In genomic region chr1:211938473-211939080, GRCh38 we compare ENCODE assay signal across 9 cellular contexts.
DNase-seq lines count a peak whose midpoint lies in the region; ATAC-seq and TF ChIP-seq lines count a peak whose summit lies in the region.
"Had no signal": no experiment of that assay in that cellular context is flagged by ENCODE, and none has a peak within 500 bp of the region (broad histone marks: within the 10 kb centered on the region; RNA-seq: fewer than 3 reads in every experiment).

No MANE protein-coding gene starts in this region.

- no peaks in the 10 kb centered on the region for H3K9me3 ChIP-seq in CD4-positive, CD25-positive, alpha-beta regulatory T cell (ENCODE audit: control insufficient read depth in 2 of 2, low read length in 2 of 2)
- H3K9me3 ChIP-seq in T-helper 17 cell (ENCODE audit: control insufficient read depth, low read length, poor library complexity, severe bottlenecking) = no peaks in the 10 kb centered on the region
- H3K9me3 ChIP-seq in liver (ENCODE audit: control insufficient read depth in 4 of 4, low read length in 3 of 4) = no peaks in the 10 kb centered on the region

- H3K36me3 ChIP-seq in CD4-positive, CD25-positive, alpha-beta regulatory T cell (ENCODE audit: control insufficient read depth, insufficient read depth, low read length) = peaks cover 5% of the 10 kb centered on the region
- H3K36me3 ChIP-seq in liver (ENCODE audit: control insufficient read depth in 4 of 4, insufficient read depth in 3 of 4, low read depth in 1 of 4, low read length in 3 of 4) = peaks cover 0 to 5% (median 5%) of the 10 kb centered on the region in 4 donors

- peaks cover 13% of the 10 kb centered on the region for H3K36me3 Mint-ChIP-seq in CD4-positive, CD25-positive, alpha-beta regulatory T cell
- H3K36me3 Mint-ChIP-seq in T-helper 17 cell (ENCODE audit: low read depth) = no peaks in the 10 kb centered on the region
- peaks cover 4 to 16% of the 10 kb centered on the region in 2 donors for H3K36me3 Mint-ChIP-seq in activated naive CD4-positive, alpha-beta T cell treated with anti-CD3 and anti-CD28 coated beads, Interleukin-2, amount 50 U/mL, for 72 hours

- no peaks in the 10 kb centered on the region for H3K27me3 ChIP-seq in CD4-positive, CD25-positive, alpha-beta regulatory T cell (ENCODE audit: control insufficient read depth, insufficient read depth, low read length)
- H3K27me3 ChIP-seq in liver (ENCODE audit: control insufficient read depth in 4 of 4, insufficient read depth in 4 of 4, low read length in 3 of 4) (no peaks in the 10 kb centered on the region), dorsolateral prefrontal cortex (no peaks in the 10 kb centered on the region)

- no peaks in the 10 kb centered on the region for H3K9me3 Mint-ChIP-seq in CD4-positive, CD25-positive, alpha-beta regulatory T cell
- H3K9me3 Mint-ChIP-seq in activated naive CD4-positive, alpha-beta T cell treated with anti-CD3 and anti-CD28 coated beads, Interleukin-2, amount 50 U/mL, for 72 hours = no peaks in the 10 kb centered on the region

- peaks cover 16% of the 10 kb centered on the region for H3K4me1 ChIP-seq in CD4-positive, CD25-positive, alpha-beta regulatory T cell (ENCODE audit: control insufficient read depth, insufficient read depth, low read length, poor library complexity, severe bottlenecking)
- peaks cover 0 to 24% (median 5%) of the 10 kb centered on the region in 4 donors for H3K4me1 ChIP-seq in liver (ENCODE audit: control insufficient read depth in 4 of 4, insufficient read depth in 4 of 4, low read length in 3 of 4)

- H3K4me3 ChIP-seq in CD4-positive, CD25-positive, alpha-beta regulatory T cell (ENCODE audit: low read depth, low read length) = peak overlapping the region; percentile 81
- peak overlapping the region in 2 of 3 donors; percentile 30 to 35 for H3K4me3 ChIP-seq in liver (ENCODE audit: low read depth in 1 of 3, low read length in 3 of 3)
- peak overlapping the region in 15 of 59 donors; percentile 4 to 28 (median 20) for H3K4me3 ChIP-seq in dorsolateral prefrontal cortex

- peaks cover 12 to 47% (median 25%) of the 10 kb centered on the region in 4 donors for H3K4me1 Mint-ChIP-seq in CD4-positive, CD25-positive, alpha-beta regulatory T cell
- H3K4me1 Mint-ChIP-seq in T-helper 17 cell = peaks cover 7% of the 10 kb centered on the region

- H3K9ac ChIP-seq in liver (ENCODE audit: low read depth in 1 of 2, low read length in 2 of 2) = peak overlapping the region; percentile 41 to 91

- peak overlapping the region; percentile 49 to 73 (median 60) for H3K4me3 Mint-ChIP-seq in CD4-positive, CD25-positive, alpha-beta regulatory T cell
- H3K4me3 Mint-ChIP-seq in T-helper 17 cell = peak overlapping the region; percentile 62

- DNase-seq in CD4-positive, CD25-positive, alpha-beta regulatory T cell = peak in 2 of 3 donors; percentile 13 to 72
- DNase-seq in T-helper 17 cell (no peak), dorsolateral prefrontal cortex (no peak), dedifferentiated amniotic fluid mesenchymal stem cell (ENCODE audit: extremely low spot score) (no peak)
- no peak for DNase-seq in activated naive CD4-positive, alpha-beta T cell treated with anti-CD3 and anti-CD28 coated beads, Interleukin-2, amount 50 U/mL, for 72 hours (ENCODE audit: low spot score in 2 of 2)
- DNase-seq: caudate nucleus had no signal

- peak in 1 of 2 donors; percentile 29 for TF ChIP-seq RAD21 in liver (IDR thresholded peaks at IDR 0.05)

- ATAC-seq in CD4-positive, CD25-positive, alpha-beta regulatory T cell (ENCODE audit: low read depth in 2 of 2) = peak; percentile 56 to 61
- ATAC-seq in GM21526 (IDR thresholded peaks at IDR 0.05; ENCODE audit: low FRiP score, unreplicated experiment) (peak; percentile 30), T-helper 17 cell (peak; percentile 73), HG03280 (IDR thresholded peaks at IDR 0.05; ENCODE audit: unreplicated experiment) (no peak)
- no peak for ATAC-seq in activated naive CD4-positive, alpha-beta T cell treated with anti-CD3 and anti-CD28 coated beads, Interleukin-2, amount 50 U/mL, for 72 hours

- 2% methylated on average over 3 of the region's 3 CpGs for WGBS in liver

- intact Hi-C loops in dorsolateral prefrontal cortex (cut with DNase I) = no loop called here

- no peaks in the 10 kb centered on the region for H3K27me3 Mint-ChIP-seq in CD4-positive, CD25-positive, alpha-beta regulatory T cell
- H3K27me3 Mint-ChIP-seq in T-helper 17 cell = no peaks in the 10 kb centered on the region

- peak overlapping the region; percentile 24 to 81 (median 80) for H3K27ac Mint-ChIP-seq in CD4-positive, CD25-positive, alpha-beta regulatory T cell
- peak overlapping the region; percentile 71 for H3K27ac Mint-ChIP-seq in T-helper 17 cell
- no peak overlapping the region for H3K27ac Mint-ChIP-seq in activated naive CD4-positive, alpha-beta T cell treated with anti-CD3 and anti-CD28 coated beads, Interleukin-2, amount 50 U/mL, for 72 hours

- H3K27ac ChIP-seq in CD4-positive, CD25-positive, alpha-beta regulatory T cell (ENCODE audit: insufficient read depth, low read length, poor library complexity, severe bottlenecking) = peak overlapping the region; percentile 31
- H3K27ac ChIP-seq in liver (ENCODE audit: low read depth in 1 of 2, low read length in 2 of 2) (peak overlapping the region; percentile 69 to 85), dorsolateral prefrontal cortex (peak overlapping the region in 1 of 59 donors; percentile 5)

- no peak for TF ChIP-seq CTCF in liver (IDR thresholded peaks at IDR 0.05; ENCODE audit: low read depth, low read length, missing input control)
- no peak for TF ChIP-seq CTCF in dorsolateral prefrontal cortex (IDR thresholded peaks at IDR 0.05 in 54 of 56, conservative IDR thresholded peaks at IDR 0.05 in 2 of 56; ENCODE audit: low read depth in 1 of 56, partially characterized antibody in 56 of 56)

TF ChIP-seq in liver, 16 proteins besides CTCF, POLR2A, EP300 and RAD21:
- no peak for TF ChIP-seq ZBTB33 (IDR thresholded peaks at IDR 0.05)
- no peak for TF ChIP-seq GABPA (IDR thresholded peaks at IDR 0.05 in 1 of 2, conservative IDR thresholded peaks at IDR 0.05 in 1 of 2)
- no peak for TF ChIP-seq FOXA1 (IDR thresholded peaks at IDR 0.05)

Comparison
In these comparisons a context has a peak if more than half of its experiments do, and no peak if none do; other contexts are left out.
1. ATAC-seq: peak in CD4-positive, CD25-positive, alpha-beta regulatory T cell (2 of 2), GM21526 (single experiment) and T-helper 17 cell (single experiment); none in HG03280 (single experiment) and activated naive CD4-positive, alpha-beta T cell treated with anti-CD3 and anti-CD28 coated beads, Interleukin-2, amount 50 U/mL, for 72 hours (0 of 2).
2. DNase-seq: peak in CD4-positive, CD25-positive, alpha-beta regulatory T cell (2 of 3); none in T-helper 17 cell (0 of 3), dorsolateral prefrontal cortex (0 of 10), activated naive CD4-positive, alpha-beta T cell treated with anti-CD3 and anti-CD28 coated beads, Interleukin-2, amount 50 U/mL, for 72 hours (0 of 2) and dedifferentiated amniotic fluid mesenchymal stem cell (single experiment).
3. H3K27ac Mint-ChIP-seq: peak in CD4-positive, CD25-positive, alpha-beta regulatory T cell (3 of 3) and T-helper 17 cell (single experiment); none in activated naive CD4-positive, alpha-beta T cell treated with anti-CD3 and anti-CD28 coated beads, Interleukin-2, amount 50 U/mL, for 72 hours (0 of 2).